In genomic region chr20:35718972-35719635, GRCh38 we compare ENCODE assay signal across 21 cellular contexts. TPM values are rescaled to one million over a fixed set of nuclear protein-coding genes. Genes with fewer than 3 reads are reported as not detected.
DNase-seq lines count a peak whose midpoint lies in the region; ATAC-seq and TF ChIP-seq lines count a peak whose summit lies in the region.
"Had no signal": no experiment of that assay in that cellular context is flagged by ENCODE, and none has a peak within 500 bp of the region (broad histone marks: within the 10 kb centered on the region; RNA-seq: fewer than 3 reads in every experiment).

No MANE protein-coding gene starts in this region.

- peaks cover 60% of the 10 kb centered on the region for H3K4me1 Mint-ChIP-seq in CD8-positive, alpha-beta T cell (ENCODE audit: low read depth)
- no peaks in the 10 kb centered on the region for H3K4me1 Mint-ChIP-seq in progenitor cell of endocrine pancreas (ENCODE audit: low read depth)
- peaks cover 63% of the 10 kb centered on the region for H3K4me1 Mint-ChIP-seq in stimulated activated naive CD8-positive, alpha-beta T cell treated with anti-CD3 and anti-CD28 coated beads, Interleukin-15, amount 100 ng/mL, for 72 hours

- H3K4me3 ChIP-seq in AG10803 (ENCODE audit: low read length) (no peak overlapping the region), SK-N-MC (no peak overlapping the region), fibroblast of mammary gland (ENCODE audit: control insufficient read depth, low read depth, low read length) (no peak overlapping the region), Karpas-422 (ENCODE audit: low read length) (no peak overlapping the region)
- no peak overlapping the region for H3K4me3 ChIP-seq in CD8-positive, alpha-beta T cell (ENCODE audit: low read depth, low read length)
- H3K4me3 ChIP-seq: lung, tibial artery had no signal

- peaks cover 76% of the 10 kb centered on the region for H3K79me2 ChIP-seq in Karpas-422 (ENCODE audit: low read length)

- no peaks in the 10 kb centered on the region for H3K9me2 ChIP-seq in Karpas-422 (replicated peaks; ENCODE audit: insufficient read depth, low read length)

- no peaks in the 10 kb centered on the region for H3K9me3 ChIP-seq in CD8-positive, alpha-beta T cell (ENCODE audit: low read length)
- H3K9me3 ChIP-seq in SK-N-MC (ENCODE audit: low read depth, low read length) = no peaks in the 10 kb centered on the region
- no peaks in the 10 kb centered on the region for H3K9me3 ChIP-seq in Karpas-422 (ENCODE audit: low read length)
- H3K9me3 ChIP-seq: BE2C, tibial artery had no signal

- no peak overlapping the region for H3K4me3 Mint-ChIP-seq in CD8-positive, alpha-beta T cell
- H3K4me3 Mint-ChIP-seq in progenitor cell of endocrine pancreas (ENCODE audit: low read depth) = no peak overlapping the region
- H3K4me3 Mint-ChIP-seq in stimulated activated naive CD8-positive, alpha-beta T cell treated with anti-CD3 and anti-CD28 coated beads, Interleukin-15, amount 100 ng/mL, for 72 hours = no peak overlapping the region
- H3K4me3 Mint-ChIP-seq: activated CD4-positive, alpha-beta memory T cell treated with anti-CD3 and anti-CD28 coated beads, Interleukin-2, amount 10 ng/mL, durations not matched to agents 7 days and 5 days; activated naive CD4-positive, alpha-beta T cell treated with anti-CD3 and anti-CD28 coated beads, Interleukin-2, amount 50 U/mL, for 24 hours; activated T-cell treated with anti-CD3 and anti-CD28 coated beads, Interleukin-2, amount 50 U/mL, for 4 hours had no signal

- no peak for TF ChIP-seq CTCF in AG10803 (conservative IDR thresholded peaks at IDR 0.05; ENCODE audit: low read length)
- TF ChIP-seq CTCF in CD8-positive, alpha-beta T cell (IDR thresholded peaks at IDR 0.05) = no peak
- no peak for TF ChIP-seq CTCF in fibroblast of mammary gland (conservative IDR thresholded peaks at IDR 0.05; ENCODE audit: control insufficient read depth, insufficient read depth, low read depth, low read length)
- TF ChIP-seq CTCF in progenitor cell of endocrine pancreas (IDR thresholded peaks at IDR 0.05; ENCODE audit: unreplicated experiment) = no peak
- no peak for TF ChIP-seq CTCF in foreskin keratinocyte (conservative IDR thresholded peaks at IDR 0.05)

- peak overlapping the region; percentile 74 for H3K27ac Mint-ChIP-seq in CD8-positive, alpha-beta T cell
- no peak overlapping the region for H3K27ac Mint-ChIP-seq in progenitor cell of endocrine pancreas
- H3K27ac Mint-ChIP-seq in stimulated activated naive CD8-positive, alpha-beta T cell treated with anti-CD3 and anti-CD28 coated beads, Interleukin-15, amount 100 ng/mL, for 72 hours = peak overlapping the region in 1 of 2 donors; percentile 54
- H3K27ac Mint-ChIP-seq: activated CD4-positive, alpha-beta memory T cell treated with anti-CD3 and anti-CD28 coated beads, Interleukin-2, amount 10 ng/mL, durations not matched to agents 7 days and 5 days had no signal

- no peaks in the 10 kb centered on the region for H3K27me3 Mint-ChIP-seq in CD8-positive, alpha-beta T cell (ENCODE audit: low read depth)
- H3K27me3 Mint-ChIP-seq in progenitor cell of endocrine pancreas = no peaks in the 10 kb centered on the region
- no peaks in the 10 kb centered on the region for H3K27me3 Mint-ChIP-seq in stimulated activated naive CD8-positive, alpha-beta T cell treated with anti-CD3 and anti-CD28 coated beads, Interleukin-15, amount 100 ng/mL, for 72 hours
- H3K27me3 Mint-ChIP-seq: activated CD4-positive, alpha-beta memory T cell treated with anti-CD3 and anti-CD28 coated beads, Interleukin-2, amount 10 ng/mL, durations not matched to agents 7 days and 5 days; activated naive CD4-positive, alpha-beta T cell treated with anti-CD3 and anti-CD28 coated beads, Interleukin-2, amount 50 U/mL, for 24 hours had no signal

- no peak overlapping the region for H3K4me2 ChIP-seq in Karpas-422 (ENCODE audit: low read depth, low read length, poor library complexity, severe bottlenecking)

- peaks cover 84% of the 10 kb centered on the region for H3K36me3 ChIP-seq in CD8-positive, alpha-beta T cell (ENCODE audit: insufficient read depth, low read length)
- H3K36me3 ChIP-seq in SK-N-MC (ENCODE audit: insufficient read depth, low read length) (peaks cover 98% of the 10 kb centered on the region), Karpas-422 (ENCODE audit: insufficient read depth, low read length) (peaks cover 79% of the 10 kb centered on the region)

- no peak overlapping the region for H3K27ac ChIP-seq in CD8-positive, alpha-beta T cell (ENCODE audit: low read depth, low read length)
- H3K27ac ChIP-seq in SK-N-MC = peak overlapping the region; percentile 35; the same call in 1 of the 2 replicates
- no peak overlapping the region for H3K27ac ChIP-seq in Karpas-422 (ENCODE audit: low read length)
- H3K27ac ChIP-seq in foreskin keratinocyte = no peak overlapping the region
- H3K27ac ChIP-seq: tibial artery had no signal

- H3K4me1 ChIP-seq in CD8-positive, alpha-beta T cell (ENCODE audit: insufficient read depth, low read length) = peaks cover 38% of the 10 kb centered on the region
- H3K4me1 ChIP-seq in Karpas-422 (ENCODE audit: low read length) (no peaks in the 10 kb centered on the region), foreskin keratinocyte (no peaks in the 10 kb centered on the region)
- H3K4me1 ChIP-seq: BE2C had no signal

- CTCF ChIA-PET in CD8-positive, alpha-beta T cell (lab: Charles Lee) = interaction anchor here (0.7 to 3.0 kb wide), 5 partner anchors 19 to 680 kb away, joined by 3 to 11 read pairs (median 4); partner anchors contain the start of genes NFS1 and ROMO1

- DNase-seq in AG10803 (ENCODE audit: low read depth) = peak; percentile 76
- no peak for DNase-seq in CD8-positive, alpha-beta T cell
- DNase-seq in SK-N-MC (ENCODE audit: low read depth, low spot score) = no peak
- peak; percentile 82 for DNase-seq in fibroblast of mammary gland (ENCODE audit: low read depth)
- DNase-seq in progenitor cell of endocrine pancreas (ENCODE audit: low spot score, unreplicated experiment) = no peak
- no peak for DNase-seq in Karpas-422
- no peak for DNase-seq in foreskin keratinocyte
- DNase-seq in stimulated activated naive CD8-positive, alpha-beta T cell treated with anti-CD3 and anti-CD28 coated beads, Interleukin-15, amount 100 ng/mL, for 72 hours = no peak
- DNase-seq: activated CD4-positive, alpha-beta memory T cell treated with anti-CD3 and anti-CD28 coated beads, Interleukin-2, amount 10 ng/mL, durations not matched to agents 7 days and 5 days; activated CD4-positive, CD25-positive, alpha-beta regulatory T cell; activated T-cell treated with anti-CD3 and anti-CD28 coated beads, Interleukin-2, amount 50 U/mL, for 4 hours; BE2C; kidney; NCI-H1105 treated with DMSO at 0.1 percent for 48 hours; NCI-H2107; NCI-H510A; stimulated activated CD4-positive, alpha-beta T cell treated with anti-CD3 and anti-CD28 coated beads, Interleukin-2, amount 100 ng/mL, for 48 hours; stimulated activated naive CD8-positive, alpha-beta T cell treated with anti-CD3 and anti-CD28 coated beads, Interleukin-15, Interleukin-2, amounts not matched to agents 100 U/mL and 50 U/mL, for 24 hours; tibial artery had no signal

- intact Hi-C loops in CD8-positive, alpha-beta T cell (cut with DNase I, micrococcal nuclease) = loop anchor here in 1 of 2 experiments (10.0 kb wide), 1 partner anchor 166 kb away; no protein-coding TSS in a partner anchor

- POLR2A ChIA-PET in CD8-positive, alpha-beta T cell (lab: Charles Lee) = interaction anchor here (0.9 to 3.4 kb wide), 7 partner anchors 9 to 100 kb away, joined by 3 to 16 read pairs (median 3); partner anchors contain the start of genes NFS1, PHF20, RBM39 and ROMO1

- H3K9me3 Mint-ChIP-seq in CD8-positive, alpha-beta T cell = no peaks in the 10 kb centered on the region
- H3K9me3 Mint-ChIP-seq in progenitor cell of endocrine pancreas (ENCODE audit: low read depth) = no peaks in the 10 kb centered on the region
- no peaks in the 10 kb centered on the region for H3K9me3 Mint-ChIP-seq in stimulated activated naive CD8-positive, alpha-beta T cell treated with anti-CD3 and anti-CD28 coated beads, Interleukin-15, amount 100 ng/mL, for 72 hours
- H3K9me3 Mint-ChIP-seq: activated CD4-positive, alpha-beta memory T cell treated with anti-CD3 and anti-CD28 coated beads, Interleukin-2, amount 10 ng/mL, durations not matched to agents 7 days and 5 days; activated naive CD4-positive, alpha-beta T cell treated with anti-CD3 and anti-CD28 coated beads, Interleukin-2, amount 50 U/mL, for 24 hours; activated T-cell treated with anti-CD3 and anti-CD28 coated beads, Interleukin-2, amount 50 U/mL, for 4 hours had no signal

- ATAC-seq in CD8-positive, alpha-beta T cell = no peak
- no peak for ATAC-seq in foreskin keratinocyte
- no peak for ATAC-seq in stimulated activated naive CD8-positive, alpha-beta T cell treated with anti-CD3 and anti-CD28 coated beads, Interleukin-15, amount 100 ng/mL, for 72 hours

- H3K9ac ChIP-seq in SK-N-MC (ENCODE audit: insufficient read length) = no peak overlapping the region
- no peak overlapping the region for H3K9ac ChIP-seq in Karpas-422 (ENCODE audit: low read length)

- peaks cover 87% of the 10 kb centered on the region for H3K36me3 Mint-ChIP-seq in CD8-positive, alpha-beta T cell
- peaks cover 41% of the 10 kb centered on the region for H3K36me3 Mint-ChIP-seq in progenitor cell of endocrine pancreas (ENCODE audit: insufficient read depth)

- no peak overlapping the region for H2AFZ ChIP-seq in Karpas-422 (ENCODE audit: low read length)

- peaks cover 47% of the 10 kb centered on the region for H4K20me1 ChIP-seq in Karpas-422 (ENCODE audit: insufficient read depth, low read depth, low read length)

- H3K27me3 ChIP-seq in CD8-positive, alpha-beta T cell (ENCODE audit: insufficient read depth, low read length) = no peaks in the 10 kb centered on the region
- H3K27me3 ChIP-seq in Karpas-422 (ENCODE audit: low read length) = no peaks in the 10 kb centered on the region
- H3K27me3 ChIP-seq in foreskin keratinocyte = no peaks in the 10 kb centered on the region
- H3K27me3 ChIP-seq: BE2C, tibial artery had no signal

RNA-seq across cellular contexts. Expression of gene ROMO1, which starts 19.9 kb away (rescaled TPM):
- total RNA-seq in CD8-positive, alpha-beta T cell = 10 to 100 TPM; 39.2 to 43.8 TPM
- 129 and 140 TPM in 2 replicates for total RNA-seq in progenitor cell of endocrine pancreas
- 242 and 325 TPM in 2 replicates for total RNA-seq in Karpas-422 (2014; rRNA removed; shearing (Covaris generic); ENCODE audit: low replicate concordance)
- 271 and 286 TPM in 2 replicates for total RNA-seq in foreskin keratinocyte
- 402 and 478 TPM in 2 replicates for polyA plus RNA-seq in foreskin keratinocyte

RNA-seq across cellular contexts. Expression of gene NFS1, which starts 20.0 kb away (rescaled TPM):
- 10 to 100 TPM; 10.7 to 13.1 TPM for total RNA-seq in CD8-positive, alpha-beta T cell
- total RNA-seq in progenitor cell of endocrine pancreas (13.7 and 16.8 TPM in 2 replicates), foreskin keratinocyte (33.0 and 35.7 TPM in 2 replicates)
- 62.6 and 79.6 TPM in 2 replicates for total RNA-seq in Karpas-422 (2014; rRNA removed; shearing (Covaris generic); ENCODE audit: low replicate concordance)
- 27.5 and 30.0 TPM in 2 replicates for polyA plus RNA-seq in foreskin keratinocyte

RNA-seq across cellular contexts. Expression of gene RBM39, which starts 23.0 kb away (rescaled TPM):
- total RNA-seq in CD8-positive, alpha-beta T cell = 1,000 to 10,000 TPM; 1,168 to 1,202 TPM
- 491 and 515 TPM in 2 replicates for total RNA-seq in progenitor cell of endocrine pancreas
- total RNA-seq in Karpas-422 (2014; rRNA removed; shearing (Covaris generic); ENCODE audit: low replicate concordance) = 315 and 375 TPM in 2 replicates
- total RNA-seq in foreskin keratinocyte = 156 and 159 TPM in 2 replicates
- polyA plus RNA-seq in foreskin keratinocyte = 95.2 and 109 TPM in 2 replicates

RNA-seq across cellular contexts. Expression of gene PHF20, which starts 52.7 kb away (rescaled TPM):
- total RNA-seq in CD8-positive, alpha-beta T cell = 100 to 1,000 TPM; 101 to 107 TPM
- total RNA-seq in progenitor cell of endocrine pancreas (37.1 and 42.2 TPM in 2 replicates), foreskin keratinocyte (27.9 and 28.1 TPM in 2 replicates)
- 27.8 and 41.7 TPM in 2 replicates for total RNA-seq in Karpas-422 (2014; rRNA removed; shearing (Covaris generic); ENCODE audit: low replicate concordance)
- polyA plus RNA-seq in foreskin keratinocyte = 17.7 and 18.5 TPM in 2 replicates

RNA-seq across cellular contexts. Expression of gene CPNE1, which starts 54.4 kb away (rescaled TPM):
- total RNA-seq in CD8-positive, alpha-beta T cell = 100 to 1,000 TPM; 124 to 129 TPM
- total RNA-seq in progenitor cell of endocrine pancreas = 293 and 298 TPM in 2 replicates
- total RNA-seq in Karpas-422 (2014; rRNA removed; shearing (Covaris generic); ENCODE audit: low replicate concordance) = 205 and 216 TPM in 2 replicates
- 129 and 163 TPM in 2 replicates for total RNA-seq in foreskin keratinocyte
- polyA plus RNA-seq in foreskin keratinocyte = 153 and 183 TPM in 2 replicates

Comparison
In these comparisons a context has a peak if more than half of its experiments do, and no peak if none do; other contexts are left out.
1. DNase-seq: peak in AG10803 (single experiment) and fibroblast of mammary gland (single experiment); none in CD8-positive, alpha-beta T cell (0 of 7), SK-N-MC (single experiment), progenitor cell of endocrine pancreas (single experiment), Karpas-422 (single experiment), foreskin keratinocyte (0 of 2) and stimulated activated naive CD8-positive, alpha-beta T cell treated with anti-CD3 and anti-CD28 coated beads, Interleukin-15, amount 100 ng/mL, for 72 hours (0 of 2).